19 cellular contexts compared by ENCODE assay signal in genomic region chr6:47897233-47897632, GRCh38.
"Had no signal": no experiment of that assay in that cellular context is flagged by ENCODE, and none has a peak within 500 bp of the region (broad histone marks: within the 10 kb centered on the region; RNA-seq: fewer than 3 reads in every experiment).

No MANE protein-coding gene starts in this region.

- H2AFZ ChIP-seq: parathyroid adenoma had no signal

- H3K4me1 ChIP-seq: left lung, parathyroid adenoma had no signal

- H3K4me3 ChIP-seq: left lung, mucosa of descending colon had no signal

- H3K9me3 ChIP-seq: left lung, mucosa of descending colon, neutrophil had no signal

- ATAC-seq: activated CD8-positive, alpha-beta T cell treated with anti-CD3 and anti-CD28 coated beads, Interleukin-2, amount 10 ng/mL, durations not matched to agents 7 days and 5 days; left lung; mucosa of descending colon; natural killer cell had no signal

- H3K27me3 ChIP-seq: left lung, neutrophil had no signal

- H3K79me2 ChIP-seq: parathyroid adenoma had no signal

- H3K36me3 ChIP-seq: left lung, neutrophil had no signal

- H3K9ac ChIP-seq: parathyroid adenoma had no signal

- H3K27ac ChIP-seq: left lung, neutrophil, parathyroid adenoma had no signal

- DNase-seq: activated B cell treated with CpG ODN at 0.5 μM for 24 hours; activated CD4-positive, alpha-beta T cell treated with anti-CD3 and anti-CD28 coated beads for 48 hours; activated CD8-positive, alpha-beta memory T cell treated with anti-CD3 and anti-CD28 coated beads, Interleukin-2, amount 50 U/mL, for 4 hours; activated CD8-positive, alpha-beta T cell treated with anti-CD3 and anti-CD28 coated beads, Interleukin-2, amount 10 ng/mL, durations not matched to agents 7 days and 5 days; activated effector memory CD4-positive, alpha-beta T cell treated with anti-CD3 and anti-CD28 coated beads, Interleukin-2, amount 50 U/mL, for 16 hours; activated T-cell treated with anti-CD3 and anti-CD28 coated beads, Interleukin-2, amount 50 U/mL, for 48 hours; amniotic stem cell; effector memory CD4-positive, alpha-beta T cell; left lung; mucosa of descending colon; natural killer cell; retina; stimulated activated CD4-positive, alpha-beta T cell treated with anti-CD3 and anti-CD28 coated beads, Interleukin-4, amount 100 ng/mL, for 4 hours; stimulated activated CD8-positive, alpha-beta memory T cell treated with anti-CD3 and anti-CD28 coated beads, Interleukin-4, amount 100 ng/mL, for 48 hours; stimulated activated naive CD4-positive, alpha-beta T cell treated with Interleukin-2 at 50 U/mL for 16 hours; T-helper 2 cell; trophoblast cell had no signal
